ENCODE assay signal across 21 cellular contexts in the genomic region with DNA sequence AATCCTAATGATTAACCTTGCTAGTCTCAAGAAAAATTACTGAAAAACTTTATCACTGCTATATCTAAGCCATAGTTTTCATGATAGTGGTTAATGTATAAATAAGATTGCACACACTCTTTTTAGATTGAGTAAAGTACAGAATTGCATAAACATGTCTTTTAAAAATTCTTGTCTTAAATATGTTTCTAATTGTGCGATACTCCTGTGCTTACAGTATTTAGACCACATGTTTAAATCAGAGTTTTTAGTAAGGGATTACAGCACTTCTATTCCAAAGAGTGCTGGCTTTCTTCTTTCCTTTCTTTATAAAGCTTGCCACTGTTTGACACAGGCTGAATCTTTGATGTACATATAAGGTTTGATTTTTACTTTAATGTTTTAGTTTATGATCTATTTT. TPM values are rescaled to one million over a fixed set of nuclear protein-coding genes. Genes with fewer than 3 reads are reported as not detected.
DNase-seq lines count a peak whose midpoint lies in the region; ATAC-seq and TF ChIP-seq lines count a peak whose summit lies in the region.
"Had no signal": no experiment of that assay in that cellular context is flagged by ENCODE, and none has a peak within 500 bp of the region (broad histone marks: within the 10 kb centered on the region; RNA-seq: fewer than 3 reads in every experiment).

No MANE protein-coding gene starts in this region.

- no peaks in the 10 kb centered on the region for H3K36me3 Mint-ChIP-seq in chondrocyte (ENCODE audit: low read depth)
- no peaks in the 10 kb centered on the region for H3K36me3 Mint-ChIP-seq in activated CD8-positive, alpha-beta T cell treated with anti-CD3 and anti-CD28 coated beads, Interleukin-2, amount 10 ng/mL, durations not matched to agents 7 days and 5 days (ENCODE audit: low read depth)

- no peak overlapping the region for H2AK5ac ChIP-seq in IMR-90 (ENCODE audit: low read depth, low read length)
- no peak overlapping the region for H2AK5ac ChIP-seq in mesenchymal stem cell (ENCODE audit: low read length, severe bottlenecking)

- H2BK12ac ChIP-seq in mesenchymal stem cell (ENCODE audit: low read length in 2 of 2), result no peak overlapping the region

- TF ChIP-seq CTCF in IMR-90 (conservative IDR thresholded peaks at IDR 0.05; ENCODE audit: low read depth, low read length), result no peak
- TF ChIP-seq CTCF in chondrocyte (IDR thresholded peaks at IDR 0.05), result no peak

- H3K36me3 ChIP-seq in IMR-90 (ENCODE audit: control insufficient read depth, insufficient read depth, low read length) (no peaks in the 10 kb centered on the region), mesenchymal stem cell (ENCODE audit: control insufficient read depth in 1 of 2, insufficient read depth in 2 of 2, low read depth in 1 of 2, low read length in 2 of 2) (no peaks in the 10 kb centered on the region)
- H3K36me3 ChIP-seq: cardiac muscle cell, lower lobe of right lung, neutrophil, tibial artery had no signal

- CTCF ChIA-PET in IMR-90 (lab: Yijun Ruan, JAX), result no interaction called here
- CTCF ChIA-PET in activated CD8-positive, alpha-beta T cell treated with anti-CD3 and anti-CD28 coated beads, Interleukin-2, amount 10 ng/mL, durations not matched to agents 7 days and 5 days (lab: Charles Lee), result no interaction called here

- POLR2A ChIA-PET in IMR-90 (lab: Charles Lee; ENCODE audit: unreplicated experiment), result interaction anchor here (0.5 kb wide), 1 partner anchor 454 kb away, joined by 3 read pairs; no protein-coding TSS in a partner anchor
- POLR2A ChIA-PET in activated CD8-positive, alpha-beta T cell treated with anti-CD3 and anti-CD28 coated beads, Interleukin-2, amount 10 ng/mL, durations not matched to agents 7 days and 5 days (lab: Charles Lee), result no interaction called here

- H2BK15ac ChIP-seq in IMR-90 (ENCODE audit: low read depth, low read length) (peak overlapping the region; percentile 95; the same call in 1 of the 3 replicates), mesenchymal stem cell (ENCODE audit: low read depth, poor library complexity, severe bottlenecking) (no peak overlapping the region)

- TF ChIP-seq RAD21 in IMR-90 (IDR thresholded peaks at IDR 0.05; ENCODE audit: low read length), result no peak

- in situ Hi-C loops in IMR-90 (cut with MboI; ENCODE audit: low sequenced_read_pairs), result no loop called here

- H3K9me3 ChIP-seq in IMR-90 (ENCODE audit: control insufficient read depth, insufficient read depth, low read length), result no peaks in the 10 kb centered on the region
- H3K9me3 ChIP-seq in mesenchymal stem cell (ENCODE audit: control insufficient read depth, low read length), result no peaks in the 10 kb centered on the region
- H3K9me3 ChIP-seq: lower lobe of right lung, neutrophil, tibial artery had no signal

- H3K4me2 ChIP-seq in IMR-90 (ENCODE audit: low read depth, low read length), result peak overlapping the region; percentile 100
- H3K4me2 ChIP-seq in mesenchymal stem cell (ENCODE audit: low read length, poor library complexity, severe bottlenecking), result no peak overlapping the region
- H3K4me2 ChIP-seq: KMS-11 had no signal

- H2AK9ac ChIP-seq in IMR-90 (replicated peaks; ENCODE audit: low read depth, low read length, poor library complexity), result no peak overlapping the region

- peak overlapping the region; percentile 83; the same call in 1 of the 2 replicates for H3K23ac ChIP-seq in IMR-90 (ENCODE audit: low read depth, low read length)
- no peak overlapping the region for H3K23ac ChIP-seq in mesenchymal stem cell (ENCODE audit: low read length in 2 of 2)

- H3K79me1 ChIP-seq in IMR-90 (ENCODE audit: low read depth in 1 of 2, low read length in 2 of 2), result no peaks in the 10 kb centered on the region
- no peaks in the 10 kb centered on the region for H3K79me1 ChIP-seq in mesenchymal stem cell (replicated peaks; ENCODE audit: low read length, poor library complexity, severe bottlenecking)

- ATAC-seq in IMR-90 (ENCODE audit: low read depth) (peak; percentile 59), GM19395 (IDR thresholded peaks at IDR 0.05; ENCODE audit: unreplicated experiment) (no peak)
- no peak for ATAC-seq in activated CD8-positive, alpha-beta T cell treated with anti-CD3 and anti-CD28 coated beads, Interleukin-2, amount 10 ng/mL, durations not matched to agents 7 days and 5 days
- ATAC-seq: activated T-cell treated with anti-CD3 and anti-CD28 coated beads, Interleukin-2, amount 50 U/mL, for 4 hours; lower lobe of right lung had no signal

- H3K14ac ChIP-seq in IMR-90 (replicated peaks; ENCODE audit: low read depth, low read length), result no peak overlapping the region
- no peak overlapping the region for H3K14ac ChIP-seq in mesenchymal stem cell (ENCODE audit: low read length in 2 of 2)

- peak overlapping the region; percentile 97; the same call in 1 of the 2 replicates for H2BK20ac ChIP-seq in IMR-90 (ENCODE audit: low read depth, low read length)

- H2BK5ac ChIP-seq in IMR-90 (ENCODE audit: low read depth, low read length, poor library complexity, severe bottlenecking) (peak overlapping the region; percentile 93), mesenchymal stem cell (ENCODE audit: low read depth, low read length, poor library complexity, severe bottlenecking) (no peak overlapping the region)

- H4K91ac ChIP-seq in IMR-90 (ENCODE audit: insufficient read depth, low read depth, low read length) (no peak overlapping the region), mesenchymal stem cell (ENCODE audit: low read length) (no peak overlapping the region)

- no peaks in the 10 kb centered on the region for H3K9me1 ChIP-seq in IMR-90 (ENCODE audit: insufficient read depth, low read length)

- no peak overlapping the region for H3K4me3 Mint-ChIP-seq in chondrocyte (ENCODE audit: unreplicated experiment)
- no peak overlapping the region for H3K4me3 Mint-ChIP-seq in activated CD8-positive, alpha-beta T cell treated with anti-CD3 and anti-CD28 coated beads, Interleukin-2, amount 10 ng/mL, durations not matched to agents 7 days and 5 days
- H3K4me3 Mint-ChIP-seq: activated T-cell treated with anti-CD3 and anti-CD28 coated beads, Interleukin-2, amount 50 U/mL, for 4 hours had no signal

- H4K20me1 ChIP-seq in IMR-90 (ENCODE audit: insufficient read depth, low read length), result no peaks in the 10 kb centered on the region

- H3K4me3 ChIP-seq in IMR-90 (ENCODE audit: insufficient read depth, low read depth, low read length), result no peak overlapping the region
- H3K4me3 ChIP-seq in mesenchymal stem cell (ENCODE audit: insufficient read depth in 1 of 2, low read depth in 1 of 2, low read length in 2 of 2), result peak overlapping the region in 1 of 2 experiments; percentile 54
- H3K4me3 ChIP-seq: cardiac muscle cell, lower lobe of right lung, tibial artery had no signal

- peak overlapping the region; percentile 90; the same call in 1 of the 2 replicates for H3K4ac ChIP-seq in IMR-90 (ENCODE audit: low read depth, low read length)
- H3K4ac ChIP-seq in mesenchymal stem cell (ENCODE audit: low read depth in 1 of 2, low read length in 2 of 2), result no peak overlapping the region

- BruUV-seq in IMR-90 (replicated peaks; lab: Mats Ljungman, UMichigan), result no TSS peak

- H3K56ac ChIP-seq in IMR-90 (ENCODE audit: extremely low read depth, insufficient read depth, low read length), result no peak overlapping the region

- H2BK120ac ChIP-seq in IMR-90 (ENCODE audit: low read depth, low read length), result peak overlapping the region; percentile 97; the same call in 1 of the 2 replicates
- no peak overlapping the region for H2BK120ac ChIP-seq in mesenchymal stem cell (ENCODE audit: low read depth, low read length)

- H3K4me1 ChIP-seq in IMR-90 (ENCODE audit: control insufficient read depth, insufficient read depth, low read length), result peaks cover 7% of the 10 kb centered on the region
- H3K4me1 ChIP-seq in mesenchymal stem cell (ENCODE audit: control insufficient read depth, insufficient read depth, low read depth, low read length), result peaks cover 3% of the 10 kb centered on the region
- H3K4me1 ChIP-seq: lower lobe of right lung, tibial artery had no signal

- peak overlapping the region; percentile 100 for H3K18ac ChIP-seq in IMR-90 (ENCODE audit: low read depth, low read length)
- H3K18ac ChIP-seq in mesenchymal stem cell (ENCODE audit: low read depth in 1 of 2, low read length in 2 of 2), result no peak overlapping the region

- H2AFZ ChIP-seq in IMR-90 (replicated peaks; ENCODE audit: low read length, poor library complexity) (no peak overlapping the region), mesenchymal stem cell (ENCODE audit: low read depth, low read length) (no peak overlapping the region)

- no peaks in the 10 kb centered on the region for H3K9me3 Mint-ChIP-seq in chondrocyte (ENCODE audit: low read depth)
- no peaks in the 10 kb centered on the region for H3K9me3 Mint-ChIP-seq in activated CD8-positive, alpha-beta T cell treated with anti-CD3 and anti-CD28 coated beads, Interleukin-2, amount 10 ng/mL, durations not matched to agents 7 days and 5 days (ENCODE audit: insufficient read depth)
- H3K9me3 Mint-ChIP-seq: activated T-cell treated with anti-CD3 and anti-CD28 coated beads, Interleukin-2, amount 50 U/mL, for 4 hours had no signal

- TF ChIP-seq POLR2A in IMR-90 (IDR thresholded peaks at IDR 0.05; ENCODE audit: low read depth, low read length), result no peak

- peak overlapping the region; percentile 50; the same call in 1 of the 2 replicates for H3K9ac ChIP-seq in IMR-90 (ENCODE audit: low read depth, low read length)
- H3K9ac ChIP-seq in mesenchymal stem cell (ENCODE audit: low read length), result peak overlapping the region; percentile 94
- H3K9ac ChIP-seq: KMS-11 had no signal

- peak overlapping the region; percentile 76 for H3K27ac Mint-ChIP-seq in chondrocyte (ENCODE audit: unreplicated experiment)
- H3K27ac Mint-ChIP-seq in activated CD8-positive, alpha-beta T cell treated with anti-CD3 and anti-CD28 coated beads, Interleukin-2, amount 10 ng/mL, durations not matched to agents 7 days and 5 days, result no peak overlapping the region

- DNase-seq in AG08395 (ENCODE audit: low spot score), result peak; percentile 3
- DNase-seq in IMR-90, result no peak
- no peak for DNase-seq in chondrocyte (ENCODE audit: low spot score)
- no peak for DNase-seq in mesenchymal stem cell
- DNase-seq in glomerular visceral epithelial cell (ENCODE audit: extremely low spot score), result no peak
- no peak for DNase-seq in islet precursor cell
- no peak for DNase-seq in activated CD8-positive, alpha-beta T cell treated with anti-CD3 and anti-CD28 coated beads, Interleukin-2, amount 10 ng/mL, durations not matched to agents 7 days and 5 days
- DNase-seq: activated naive CD4-positive, alpha-beta T cell treated with Interleukin-2 at 50 U/mL for 16 hours; activated T-cell treated with anti-CD3 and anti-CD28 coated beads, Interleukin-2, amount 50 U/mL, for 4 hours; C1 segment of cervical spinal cord; foreskin melanocyte; lower lobe of right lung; NCI-H187; stimulated activated CD4-positive, alpha-beta T cell treated with anti-CD3 and anti-CD28 coated beads, Interleukin-2, amount 100 ng/mL, for 48 hours; stimulated activated naive CD4-positive, alpha-beta T cell treated with Interleukin-2 at 50 U/mL for 16 hours; tibial artery had no signal

- no peaks in the 10 kb centered on the region for H3K27me3 ChIP-seq in IMR-90 (ENCODE audit: control insufficient read depth, insufficient read depth, low read length)
- no peaks in the 10 kb centered on the region for H3K27me3 ChIP-seq in mesenchymal stem cell (ENCODE audit: control insufficient read depth in 1 of 2, insufficient read depth in 1 of 2, low read length in 2 of 2)
- H3K27me3 ChIP-seq: cardiac muscle cell, neutrophil, tibial artery had no signal

- peaks cover 27% of the 10 kb centered on the region for H3K4me1 Mint-ChIP-seq in chondrocyte (ENCODE audit: low read depth)
- no peaks in the 10 kb centered on the region for H3K4me1 Mint-ChIP-seq in activated CD8-positive, alpha-beta T cell treated with anti-CD3 and anti-CD28 coated beads, Interleukin-2, amount 10 ng/mL, durations not matched to agents 7 days and 5 days (ENCODE audit: low read depth)

- peak overlapping the region; percentile 73 to 91; a peak in 2 of 4 replicates for H4K8ac ChIP-seq in IMR-90 (ENCODE audit: low read depth in 2 of 2, low read length in 2 of 2)
- H4K8ac ChIP-seq in mesenchymal stem cell (ENCODE audit: low read length), result no peak overlapping the region

- dilution Hi-C loops in IMR-90 (cut with HindIII; ENCODE audit: low sequenced_read_pairs, unreplicated experiment), result no loop called here

- WGBS in IMR-90 (ENCODE audit: extremely low coverage in 2 of 2, insufficient read length in 1 of 2), 2 experiments, result no CpG with 5 or more reads among the region's 1 CpG
- WGBS in mesenchymal stem cell, result no CpG with 5 or more reads among the region's 1 CpG

- H3K27me3 Mint-ChIP-seq in chondrocyte (ENCODE audit: low read depth), result no peaks in the 10 kb centered on the region
- no peaks in the 10 kb centered on the region for H3K27me3 Mint-ChIP-seq in activated CD8-positive, alpha-beta T cell treated with anti-CD3 and anti-CD28 coated beads, Interleukin-2, amount 10 ng/mL, durations not matched to agents 7 days and 5 days (ENCODE audit: low read depth)

- peak overlapping the region; percentile 99; the same call in 1 of the 2 replicates for H4K5ac ChIP-seq in IMR-90 (ENCODE audit: low read depth, low read length)

- H3K27ac ChIP-seq in IMR-90 (ENCODE audit: insufficient read depth, low read length) (peak overlapping the region; percentile 89; the same call in 1 of the 2 replicates), mesenchymal stem cell (ENCODE audit: low read length, poor library complexity, severe bottlenecking) (peak overlapping the region; percentile 97)
- H3K27ac ChIP-seq: cardiac muscle cell, KMS-11, lower lobe of right lung, neutrophil, tibial artery had no signal

- intact Hi-C loops in IMR-90 (cut with micrococcal nuclease), result loop anchor here (2.0 kb wide), 1 partner anchor 37 kb away; a partner anchor contains a TSS

RNA-seq across cellular contexts. Expression of a gene that starts 36.8 kb away (rescaled TPM):
- total RNA-seq in IMR-90 (2012; rRNA removed) (1.4 and 1.7 TPM in 2 replicates), chondrocyte (1.5 to 2.2 TPM (median 1.8 TPM) in 3 replicates)
- polyA plus RNA-seq in IMR-90 (2012; rRNA removed), result 0.53 and 0.75 TPM in 2 replicates
- polyA plus RNA-seq in IMR-90 (2012; cell fraction: cytosol; rRNA removed), result 0.67 and 0.77 TPM in 2 replicates
- 0.36 and 2.3 TPM in 2 replicates for polyA plus RNA-seq in IMR-90 (2012; cell fraction: nucleus; rRNA removed; ENCODE audit: low replicate concordance)
- 15.7 TPM for polyA plus RNA-seq in mesenchymal stem cell (2013, experiment 1 of 2)
- polyA plus RNA-seq in mesenchymal stem cell (2013, experiment 2 of 2), result 15.0 TPM
- not detected for total RNA-seq in activated CD8-positive, alpha-beta T cell treated with anti-CD3 and anti-CD28 coated beads, Interleukin-2, amount 10 ng/mL, durations not matched to agents 7 days and 5 days
- total RNA-seq: activated CD8-positive, alpha-beta memory T cell treated with anti-CD3 and anti-CD28 coated beads for 36 hours; activated T-cell treated with anti-CD3 and anti-CD28 coated beads, Interleukin-2, amount 50 U/mL, for 4 hours had no signal
